24 cellular contexts compared by ENCODE assay signal in the genomic region with DNA sequence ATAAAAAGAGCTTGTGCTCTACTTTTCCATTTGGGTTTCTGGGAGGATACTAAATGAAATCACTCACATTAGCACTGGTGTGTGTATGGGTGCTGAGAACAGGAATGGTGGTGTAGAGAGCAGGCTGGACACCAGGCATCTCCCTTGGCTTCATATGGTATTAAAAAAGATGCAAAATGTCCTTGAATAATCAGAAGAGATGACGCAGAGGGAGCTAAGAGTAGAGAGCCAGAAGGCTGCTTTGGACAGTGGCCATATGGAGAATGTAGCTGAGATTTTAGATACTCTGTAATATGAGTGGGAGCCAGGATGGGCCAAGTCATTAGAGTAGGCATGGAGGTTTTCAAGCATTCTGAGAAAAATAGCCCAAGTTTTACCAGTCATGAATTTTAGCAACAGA.
A peak's percentile ranks its signal among the peaks of the same experiment; 100 is the strongest.
DNase-seq lines count a peak whose midpoint lies in the region; ATAC-seq, FAIRE-seq and TF ChIP-seq lines count a peak whose summit lies in the region.
"Had no signal": no experiment of that assay in that cellular context is flagged by ENCODE, and none has a peak within 500 bp of the region (broad histone marks: within the 10 kb centered on the region; RNA-seq: fewer than 3 reads in every experiment).

No MANE protein-coding gene starts in this region.

- CTCF ChIA-PET in activated CD8-positive, alpha-beta memory T cell treated with anti-CD3 and anti-CD28 coated beads, Interleukin-2, amount 10 ng/mL, durations not matched to agents 7 days and 5 days (lab: Charles Lee), result interaction anchor here (0.8 kb wide), 1 partner anchor 17 kb away, joined by 3 read pairs; no protein-coding TSS in a partner anchor

- H3K4me1 Mint-ChIP-seq in activated CD8-positive, alpha-beta memory T cell treated with anti-CD3 and anti-CD28 coated beads, Interleukin-2, amount 10 ng/mL, durations not matched to agents 7 days and 5 days, result no peaks in the 10 kb centered on the region
- H3K4me1 Mint-ChIP-seq: activated CD4-positive, alpha-beta T cell treated with anti-CD3 and anti-CD28 coated beads for 36 hours; activated naive CD4-positive, alpha-beta T cell treated with anti-CD3 and anti-CD28 coated beads, Interleukin-2, amount 10 ng/mL, durations not matched to agents 7 days and 5 days; CD4-positive, alpha-beta memory T cell; central memory CD8-positive, alpha-beta T cell; stimulated activated memory B cell treated with anti-CD40 and anti-IgM and Interleukin-4, amounts not matched to agents 10 μg/mL and 1 μg/mL and 100 μg/mL, for 72 hours; T-cell had no signal

- no peak overlapping the region for H3K4me3 Mint-ChIP-seq in activated CD8-positive, alpha-beta memory T cell treated with anti-CD3 and anti-CD28 coated beads, Interleukin-2, amount 10 ng/mL, durations not matched to agents 7 days and 5 days
- H3K4me3 Mint-ChIP-seq: activated CD4-positive, alpha-beta T cell treated with anti-CD3 and anti-CD28 coated beads for 36 hours; activated naive CD4-positive, alpha-beta T cell treated with anti-CD3 and anti-CD28 coated beads, Interleukin-2, amount 10 ng/mL, durations not matched to agents 7 days and 5 days; activated T-cell treated with anti-CD3 and anti-CD28 coated beads, Interleukin-2, amount 50 U/mL, for 72 hours; CD4-positive, alpha-beta memory T cell; central memory CD8-positive, alpha-beta T cell; stimulated activated memory B cell treated with anti-CD40 and anti-IgM and Interleukin-4, amounts not matched to agents 10 μg/mL and 1 μg/mL and 100 μg/mL, for 72 hours; T-cell had no signal

- H3K9me3 Mint-ChIP-seq in activated CD8-positive, alpha-beta memory T cell treated with anti-CD3 and anti-CD28 coated beads, Interleukin-2, amount 10 ng/mL, durations not matched to agents 7 days and 5 days (ENCODE audit: low read depth), result peaks cover 6% of the 10 kb centered on the region

- peak; percentile 72 for DNase-seq in DMS 273 treated with DMSO at 0.1 percent for 48 hours (lab: John Stamatoyannopoulos, UW)
- peak; percentile 93 for DNase-seq in NCI-H446 treated with DMSO at 0.1 percent for 48 hours (lab: John Stamatoyannopoulos, UW)
- DNase-seq in fibroblast of pulmonary artery (ENCODE audit: low read depth), result peak; percentile 39
- DNase-seq in occipital lobe (lab: John Stamatoyannopoulos, UW), result peak; percentile 25
- DNase-seq in GM12891 (ENCODE audit: insufficient read length, low spot score), result no peak
- DNase-seq in activated CD8-positive, alpha-beta memory T cell treated with anti-CD3 and anti-CD28 coated beads, Interleukin-2, amount 10 ng/mL, durations not matched to agents 7 days and 5 days, result no peak
- no peak for DNase-seq in NOMO-1 (lab: John Stamatoyannopoulos, UW; ENCODE audit: unreplicated experiment in 2 of 2)
- no peak for DNase-seq in NCI-H1092 treated with DMSO at 0.1 percent for 48 hours (lab: John Stamatoyannopoulos, UW)
- DNase-seq: activated CD4-positive, alpha-beta T cell treated with anti-CD3 and anti-CD28 coated beads for 36 hours; activated naive CD4-positive, alpha-beta T cell treated with anti-CD3 and anti-CD28 coated beads, Interleukin-2, amount 10 ng/mL, durations not matched to agents 7 days and 5 days; activated T-cell treated with anti-CD3 and anti-CD28 coated beads, Interleukin-2, amount 50 U/mL, for 72 hours; CD4-positive, alpha-beta memory T cell; effector CD4-positive, alpha-beta T cell; KBM-7; NCI-H146; NCI-H82; psoas muscle; SHP77 treated with DMSO at 0.1 percent for 48 hours; T-cell had no signal

- no peak for TF ChIP-seq POLR2A in GM12891 (IDR thresholded peaks at IDR 0.05; ENCODE audit: low read depth, low read length)

- no peaks in the 10 kb centered on the region for H3K36me3 Mint-ChIP-seq in activated CD8-positive, alpha-beta memory T cell treated with anti-CD3 and anti-CD28 coated beads, Interleukin-2, amount 10 ng/mL, durations not matched to agents 7 days and 5 days
- H3K36me3 Mint-ChIP-seq: activated naive CD4-positive, alpha-beta T cell treated with anti-CD3 and anti-CD28 coated beads, Interleukin-2, amount 10 ng/mL, durations not matched to agents 7 days and 5 days; CD4-positive, alpha-beta memory T cell; stimulated activated memory B cell treated with anti-CD40 and anti-IgM and Interleukin-4, amounts not matched to agents 10 μg/mL and 1 μg/mL and 100 μg/mL, for 72 hours; T-cell had no signal

- no peaks in the 10 kb centered on the region for H3K27me3 Mint-ChIP-seq in activated CD8-positive, alpha-beta memory T cell treated with anti-CD3 and anti-CD28 coated beads, Interleukin-2, amount 10 ng/mL, durations not matched to agents 7 days and 5 days
- H3K27me3 Mint-ChIP-seq: activated naive CD4-positive, alpha-beta T cell treated with anti-CD3 and anti-CD28 coated beads, Interleukin-2, amount 10 ng/mL, durations not matched to agents 7 days and 5 days; CD4-positive, alpha-beta memory T cell; central memory CD8-positive, alpha-beta T cell; stimulated activated memory B cell treated with anti-CD40 and anti-IgM and Interleukin-4, amounts not matched to agents 10 μg/mL and 1 μg/mL and 100 μg/mL, for 72 hours had no signal

- ATAC-seq in activated CD8-positive, alpha-beta memory T cell treated with anti-CD3 and anti-CD28 coated beads, Interleukin-2, amount 10 ng/mL, durations not matched to agents 7 days and 5 days, result no peak
- ATAC-seq: activated CD4-positive, alpha-beta T cell treated with anti-CD3 and anti-CD28 coated beads for 36 hours; activated T-cell treated with anti-CD3 and anti-CD28 coated beads, Interleukin-2, amount 50 U/mL, for 72 hours; GM12878; psoas muscle; stimulated activated memory B cell treated with anti-CD40 and anti-IgM and Interleukin-4, amounts not matched to agents 10 μg/mL and 1 μg/mL and 100 μg/mL, for 72 hours; T-cell had no signal

- no peak for FAIRE-seq in GM12891 (lab: Jason Lieb, UNC)
- FAIRE-seq: GM12878 had no signal

- no peak overlapping the region for H3K27ac Mint-ChIP-seq in activated CD8-positive, alpha-beta memory T cell treated with anti-CD3 and anti-CD28 coated beads, Interleukin-2, amount 10 ng/mL, durations not matched to agents 7 days and 5 days
- H3K27ac Mint-ChIP-seq: activated CD4-positive, alpha-beta T cell treated with anti-CD3 and anti-CD28 coated beads for 36 hours; activated naive CD4-positive, alpha-beta T cell treated with anti-CD3 and anti-CD28 coated beads, Interleukin-2, amount 10 ng/mL, durations not matched to agents 7 days and 5 days; activated T-cell treated with anti-CD3 and anti-CD28 coated beads, Interleukin-2, amount 50 U/mL, for 72 hours; CD4-positive, alpha-beta memory T cell; stimulated activated memory B cell treated with anti-CD40 and anti-IgM and Interleukin-4, amounts not matched to agents 10 μg/mL and 1 μg/mL and 100 μg/mL, for 72 hours; T-cell had no signal

- H3K4me3 ChIP-seq in fibroblast of pulmonary artery (replicated peaks; ENCODE audit: low read depth, low read length), result no peak overlapping the region
- H3K4me3 ChIP-seq: GM12878, psoas muscle, smooth muscle cell, thoracic aorta had no signal

- TF ChIP-seq CTCF in fibroblast of pulmonary artery (IDR thresholded peaks at IDR 0.05; ENCODE audit: low read length, missing control alignments), result no peak

TF ChIP-seq in GM12891, 5 proteins besides CTCF, POLR2A, EP300 and RAD21:
- TF ChIP-seq POLR2AphosphoS5 (IDR thresholded peaks at IDR 0.05; ENCODE audit: low read depth, low read length) (no peak), TAF1 (IDR thresholded peaks at IDR 0.05; ENCODE audit: low read depth, low read length) (no peak), PAX5 (IDR thresholded peaks at IDR 0.05; ENCODE audit: insufficient read depth, low read length, severe bottlenecking) (no peak), POU2F2 (IDR thresholded peaks at IDR 0.05; ENCODE audit: low read depth, low read length) (no peak), SPI1 (IDR thresholded peaks at IDR 0.05; ENCODE audit: low read depth, low read length) (no peak)

Comparison
In these comparisons a context has a peak if more than half of its experiments do, and no peak if none do; other contexts are left out.
1. DNase-seq: peak in DMS 273 treated with DMSO at 0.1 percent for 48 hours (single experiment), NCI-H446 treated with DMSO at 0.1 percent for 48 hours (single experiment), fibroblast of pulmonary artery (single experiment) and occipital lobe (single experiment); none in GM12891 (single experiment), activated CD8-positive, alpha-beta memory T cell treated with anti-CD3 and anti-CD28 coated beads, Interleukin-2, amount 10 ng/mL, durations not matched to agents 7 days and 5 days (single experiment), NOMO-1 (0 of 2) and NCI-H1092 treated with DMSO at 0.1 percent for 48 hours (single experiment).